9 cellular contexts compared by ENCODE assay signal in genomic region chr20:35490736-35491181, GRCh38. TPM values are rescaled to one million over a fixed set of nuclear protein-coding genes. Genes with fewer than 3 reads are reported as not detected.
A peak's percentile ranks its signal among the peaks of the same experiment; 100 is the strongest.
DNase-seq lines count a peak whose midpoint lies in the region; ATAC-seq and TF ChIP-seq lines count a peak whose summit lies in the region.
"Had no signal": no experiment of that assay in that cellular context is flagged by ENCODE, and none has a peak within 500 bp of the region (broad histone marks: within the 10 kb centered on the region; RNA-seq: fewer than 3 reads in every experiment).

No MANE protein-coding gene starts in this region.

- peak; percentile 90 for DNase-seq in SKM-1 treated with dmso at 0.1 percent for 144 hours (lab: John Stamatoyannopoulos, UW; ENCODE audit: unreplicated experiment)
- DNase-seq in omental fat pad (ENCODE audit: low spot score), result no peak
- no peak for DNase-seq in WERI-Rb-1
- no peak for DNase-seq in NCI-H2171 (lab: John Stamatoyannopoulos, UW)

- ATAC-seq in GM18502 (IDR thresholded peaks at IDR 0.05; ENCODE audit: poor library complexity, unreplicated experiment) (peak; percentile 95), HG02852 (IDR thresholded peaks at IDR 0.05; ENCODE audit: unreplicated experiment) (peak; percentile 98), omental fat pad (ENCODE audit: low FRiP score) (no peak)

- H3K27ac ChIP-seq in rectal smooth muscle tissue (ENCODE audit: low read depth, low read length), result no peak overlapping the region
- H3K27ac ChIP-seq in WERI-Rb-1, result no peak overlapping the region

- peaks cover 27% of the 10 kb centered on the region for H3K36me3 ChIP-seq in rectal smooth muscle tissue (ENCODE audit: control insufficient read depth, insufficient read depth, low read length)
- peaks cover 77% of the 10 kb centered on the region for H3K36me3 ChIP-seq in WERI-Rb-1

- no peaks in the 10 kb centered on the region for H3K9me3 ChIP-seq in WERI-Rb-1 (ENCODE audit: severe bottlenecking)

- H3K4me3 Mint-ChIP-seq in activated naive CD4-positive, alpha-beta T cell treated with anti-CD3 and anti-CD28 coated beads, Interleukin-2, amount 50 U/mL, for 24 hours, result peak overlapping the region; percentile 100

- peak overlapping the region; percentile 99 for H3K27ac Mint-ChIP-seq in activated naive CD4-positive, alpha-beta T cell treated with anti-CD3 and anti-CD28 coated beads, Interleukin-2, amount 50 U/mL, for 24 hours

- H3K27me3 ChIP-seq in rectal smooth muscle tissue (ENCODE audit: control insufficient read depth, insufficient read depth, low read length) (no peaks in the 10 kb centered on the region), WERI-Rb-1 (ENCODE audit: insufficient read depth, low read depth, severe bottlenecking) (no peaks in the 10 kb centered on the region)

- H3K4me3 ChIP-seq in rectal smooth muscle tissue (ENCODE audit: low read length), result peak overlapping the region; percentile 47
- H3K4me3 ChIP-seq in WERI-Rb-1 (ENCODE audit: low read depth, low read length), result no peak overlapping the region

- H3K9me3 Mint-ChIP-seq in activated naive CD4-positive, alpha-beta T cell treated with anti-CD3 and anti-CD28 coated beads, Interleukin-2, amount 50 U/mL, for 24 hours, result no peaks in the 10 kb centered on the region

- peaks cover 17% of the 10 kb centered on the region for H3K36me3 Mint-ChIP-seq in activated naive CD4-positive, alpha-beta T cell treated with anti-CD3 and anti-CD28 coated beads, Interleukin-2, amount 50 U/mL, for 24 hours

- H3K4me1 Mint-ChIP-seq in activated naive CD4-positive, alpha-beta T cell treated with anti-CD3 and anti-CD28 coated beads, Interleukin-2, amount 50 U/mL, for 24 hours, result peaks cover 79% of the 10 kb centered on the region

- peak overlapping the region; percentile 25 for H3K9ac ChIP-seq in rectal smooth muscle tissue (ENCODE audit: low read length)

- no peaks in the 10 kb centered on the region for H3K27me3 Mint-ChIP-seq in activated naive CD4-positive, alpha-beta T cell treated with anti-CD3 and anti-CD28 coated beads, Interleukin-2, amount 50 U/mL, for 24 hours

- H3K4me1 ChIP-seq in rectal smooth muscle tissue (ENCODE audit: control insufficient read depth, insufficient read depth, low read length), result no peaks in the 10 kb centered on the region

- TF ChIP-seq CTCF in omental fat pad (IDR thresholded peaks at IDR 0.05) (no peak), WERI-Rb-1 (IDR thresholded peaks at IDR 0.05; ENCODE audit: low read depth, low read length) (no peak)

RNA-seq across cellular contexts. Expression of gene CEP250, which starts 35.4 kb away (rescaled TPM):
- total RNA-seq in omental fat pad, result 10 to 100 TPM; 14.6 to 25.4 (median 16.2) TPM

RNA-seq across cellular contexts. Expression of gene C20orf173, which starts 38.7 kb away (rescaled TPM):
- total RNA-seq in omental fat pad, result not detected
- total RNA-seq: HT1080 had no signal

RNA-seq across cellular contexts. Expression of gene ERGIC3, which starts 51.1 kb away (rescaled TPM):
- 100 to 1,000 TPM; 143 to 184 (median 163) TPM for total RNA-seq in omental fat pad

RNA-seq across cellular contexts. Expression of gene GDF5, which starts 52.7 kb away (rescaled TPM):
- total RNA-seq in omental fat pad, result 1 to 10 TPM in 3 of 4 donors, under 1 TPM in 1; 0.47 to 2.6 (median 1.8) TPM
